8 cellular contexts compared by ENCODE assay signal in genomic region chr17:48047741-48048320, GRCh38. TPM values are rescaled to one million over a fixed set of nuclear protein-coding genes. Genes with fewer than 3 reads are reported as not detected.
A peak's percentile ranks its signal among the peaks of the same experiment; 100 is the strongest.
DNase-seq lines count a peak whose midpoint lies in the region; ATAC-seq and TF ChIP-seq lines count a peak whose summit lies in the region.

No MANE protein-coding gene starts in this region.

- peak; percentile 97 for DNase-seq in NCI-H1105 (lab: John Stamatoyannopoulos, UW)
- DNase-seq in SKM-1 (lab: John Stamatoyannopoulos, UW; ENCODE audit: unreplicated experiment) = peak; percentile 99
- peak; percentile 98 for DNase-seq in activated naive CD8-positive, alpha-beta T cell treated with anti-CD3 and anti-CD28 coated beads for 36 hours
- peak; percentile 97 for DNase-seq in glutamatergic neuron
- DNase-seq in osteoblast (ENCODE audit: insufficient read length, low spot score, missing footprints) = peak; percentile 97
- DNase-seq in thoracic aorta (ENCODE audit: low spot score) = peak; percentile 99

- peaks cover 8% of the 10 kb centered on the region for H3K36me3 ChIP-seq in osteoblast (ENCODE audit: insufficient read depth, low read length)
- H3K36me3 ChIP-seq in thoracic aorta = no peaks in the 10 kb centered on the region

- peaks cover 51% of the 10 kb centered on the region for H3K4me1 Mint-ChIP-seq in activated naive CD8-positive, alpha-beta T cell treated with anti-CD3 and anti-CD28 coated beads for 36 hours
- peaks cover 51% of the 10 kb centered on the region for H3K4me1 Mint-ChIP-seq in glutamatergic neuron (ENCODE audit: low read depth, unreplicated experiment)

- H3K9me3 Mint-ChIP-seq in activated naive CD8-positive, alpha-beta T cell treated with anti-CD3 and anti-CD28 coated beads for 36 hours = no peaks in the 10 kb centered on the region
- H3K9me3 Mint-ChIP-seq in glutamatergic neuron (ENCODE audit: unreplicated experiment) = peaks cover 27% of the 10 kb centered on the region

- H3K27me3 ChIP-seq in osteoblast (ENCODE audit: insufficient read depth, low read length) (no peaks in the 10 kb centered on the region), thoracic aorta (replicated peaks; ENCODE audit: insufficient read depth) (no peaks in the 10 kb centered on the region)

- peaks cover 49% of the 10 kb centered on the region for H3K79me2 ChIP-seq in osteoblast (ENCODE audit: insufficient read depth, low read length)

- H3K36me3 Mint-ChIP-seq in activated naive CD8-positive, alpha-beta T cell treated with anti-CD3 and anti-CD28 coated beads for 36 hours = peaks cover 51% of the 10 kb centered on the region
- H3K36me3 Mint-ChIP-seq in glutamatergic neuron (ENCODE audit: unreplicated experiment) = peaks cover 9% of the 10 kb centered on the region

- peak overlapping the region; percentile 99 for H3K4me3 Mint-ChIP-seq in activated naive CD8-positive, alpha-beta T cell treated with anti-CD3 and anti-CD28 coated beads for 36 hours
- peak overlapping the region; percentile 99 for H3K4me3 Mint-ChIP-seq in glutamatergic neuron (ENCODE audit: unreplicated experiment)

- H3K4me3 ChIP-seq in osteoblast (ENCODE audit: insufficient read depth, low read length) (peak overlapping the region; percentile 84), thoracic aorta (peak overlapping the region; percentile 88)

- peak; percentile 59 for TF ChIP-seq POLR2A in GM10847 (IDR thresholded peaks at IDR 0.05; ENCODE audit: extremely low read depth, insufficient read length)

- H3K4me1 ChIP-seq in osteoblast (ENCODE audit: insufficient read depth, low read length) (peaks cover 69% of the 10 kb centered on the region), thoracic aorta (ENCODE audit: control insufficient read depth in 1 of 2, low read depth in 2 of 2) (peaks cover 38 to 51% of the 10 kb centered on the region in 2 donors)

- H2AFZ ChIP-seq in osteoblast (ENCODE audit: low read length) = peak overlapping the region; percentile 84

- H3K27ac ChIP-seq in osteoblast (ENCODE audit: low read depth, low read length) (peak overlapping the region; percentile 98), thoracic aorta (peak overlapping the region; percentile 93 to 95)

- peaks cover 4% of the 10 kb centered on the region for H3K27me3 Mint-ChIP-seq in activated naive CD8-positive, alpha-beta T cell treated with anti-CD3 and anti-CD28 coated beads for 36 hours
- peaks cover 18% of the 10 kb centered on the region for H3K27me3 Mint-ChIP-seq in glutamatergic neuron (ENCODE audit: unreplicated experiment)

- TF ChIP-seq CTCF in glutamatergic neuron (IDR thresholded peaks at IDR 0.05; ENCODE audit: partially characterized antibody, unreplicated experiment) = no peak
- no peak for TF ChIP-seq CTCF in osteoblast (IDR thresholded peaks at IDR 0.05; ENCODE audit: extremely low read depth, low read depth, low read length)
- TF ChIP-seq CTCF in thoracic aorta (IDR thresholded peaks at IDR 0.05) = no peak

- peaks cover 23% of the 10 kb centered on the region for H4K20me1 ChIP-seq in osteoblast (ENCODE audit: insufficient read depth, low read length)

- peak overlapping the region; percentile 96 for H3K4me2 ChIP-seq in osteoblast (ENCODE audit: insufficient read depth, low read length)

- peak; percentile 91 for ATAC-seq in HG02642 (IDR thresholded peaks at IDR 0.05; ENCODE audit: poor library complexity, unreplicated experiment)
- peak; percentile 92 for ATAC-seq in thoracic aorta (ENCODE audit: insufficient number of reproducible peaks, low FRiP score, low read depth)

- H3K9me3 ChIP-seq in osteoblast (ENCODE audit: low read depth, low read length) = no peaks in the 10 kb centered on the region
- H3K9me3 ChIP-seq in thoracic aorta = no peaks in the 10 kb centered on the region

- peak overlapping the region; percentile 100 for H3K27ac Mint-ChIP-seq in activated naive CD8-positive, alpha-beta T cell treated with anti-CD3 and anti-CD28 coated beads for 36 hours
- peak overlapping the region; percentile 100 for H3K27ac Mint-ChIP-seq in glutamatergic neuron (ENCODE audit: unreplicated experiment)

RNA-seq across cellular contexts. Expression of gene NFE2L1, which starts 0.3 kb away (rescaled TPM):
- 10 to 100 TPM; 99.0 to 99.7 TPM for total RNA-seq in activated naive CD8-positive, alpha-beta T cell treated with anti-CD3 and anti-CD28 coated beads for 36 hours
- total RNA-seq in glutamatergic neuron (ENCODE audit: unreplicated experiment) = 190 TPM
- total RNA-seq in osteoblast = 144 and 165 TPM in 2 replicates
- 100 to 1,000 TPM; 131 to 155 TPM for total RNA-seq in thoracic aorta

RNA-seq across cellular contexts. Expression of gene COPZ2, which starts 10.2 kb away (rescaled TPM):
- total RNA-seq in activated naive CD8-positive, alpha-beta T cell treated with anti-CD3 and anti-CD28 coated beads for 36 hours = 1 to 10 TPM; 6.3 to 7.5 TPM
- total RNA-seq in glutamatergic neuron (ENCODE audit: unreplicated experiment) = not detected
- 117 and 121 TPM in 2 replicates for total RNA-seq in osteoblast
- total RNA-seq in thoracic aorta = 10 to 100 TPM; 46.8 to 70.9 TPM

RNA-seq across cellular contexts. Expression of gene CBX1, which starts 53.4 kb away (rescaled TPM):
- 10 to 100 TPM; 60.3 to 60.5 TPM for total RNA-seq in activated naive CD8-positive, alpha-beta T cell treated with anti-CD3 and anti-CD28 coated beads for 36 hours
- total RNA-seq in glutamatergic neuron (ENCODE audit: unreplicated experiment) = 141 TPM
- 29.5 and 30.0 TPM in 2 replicates for total RNA-seq in osteoblast
- 10 to 100 TPM; 35.7 to 36.1 TPM for total RNA-seq in thoracic aorta

RNA-seq across cellular contexts. Expression of gene SNX11, which starts 59.7 kb away (rescaled TPM):
- 10 to 100 TPM; 32.0 to 33.1 TPM for total RNA-seq in activated naive CD8-positive, alpha-beta T cell treated with anti-CD3 and anti-CD28 coated beads for 36 hours
- total RNA-seq in glutamatergic neuron (ENCODE audit: unreplicated experiment) = 44.0 TPM
- 13.6 and 20.6 TPM in 2 replicates for total RNA-seq in osteoblast
- total RNA-seq in thoracic aorta = 10 to 100 TPM; 12.0 to 15.4 TPM

Comparison
In these comparisons a context has a peak if more than half of its experiments do, and no peak if none do; other contexts are left out.
1. Peak in every context shown above with its lines: DNase-seq, ATAC-seq, H3K4me3 ChIP-seq and H3K27ac ChIP-seq.
2. RNA of gene COPZ2, which starts 10.2 kb away (total RNA-seq): 117 to 121 TPM in osteoblast and 46.8 to 70.9 TPM in thoracic aorta; 6.3 to 7.5 TPM in activated naive CD8-positive, alpha-beta T cell treated with anti-CD3 and anti-CD28 coated beads for 36 hours and not detected in glutamatergic neuron (single experiment); every median in the first group is over 4 times any median in the second.